Comparison of ENCODE assay signal across 1 cellular context in genomic region chr19:39480337-39481228, GRCh38.
A peak's percentile ranks its signal among the peaks of the same experiment; 100 is the strongest.
TF ChIP-seq lines count a peak whose summit lies in the region.

TIMM50 (plus strand) TSS chr19:39480838; CDS start chr19:39480854, 16 bp downstream.

TF ChIP-seq in HepG2, 621 proteins besides CTCF, POLR2A, EP300 and RAD21 (continued from another document and continues in another):
- TF ChIP-seq ZNF784 (CRISPR knock-in tag; IDR thresholded peaks at IDR 0.05; ENCODE audit: borderline replicate concordance) (peak; percentile 44; the same call in 1 of the 2 replicates), ADNP (CRISPR knock-in tag; IDR thresholded peaks at IDR 0.05) (no peak), ZNF777 (CRISPR knock-in tag; IDR thresholded peaks at IDR 0.05) (no peak; the same call in 1 of the 2 replicates), SNRNP70 (IDR thresholded peaks at IDR 0.05; ENCODE audit: low read depth, low read length) (no peak), ZNF772 (CRISPR knock-in tag; IDR thresholded peaks at IDR 0.05) (0 out of 2 replicates have a peak, but pooled peaks have one; percentile 69), ZFP62 (CRISPR knock-in tag; IDR thresholded peaks at IDR 0.05) (no peak), CCDC6 (CRISPR knock-in tag; IDR thresholded peaks at IDR 0.05) (peak; percentile 68; the same call in 1 of the 2 replicates), ZNF83 (CRISPR knock-in tag; IDR thresholded peaks at IDR 0.05; ENCODE audit: borderline replicate concordance) (no peak), SALL2 (CRISPR knock-in tag; IDR thresholded peaks at IDR 0.05) (peak; percentile 76; the same call in 1 of the 2 replicates), ZNF543 (CRISPR knock-in tag; IDR thresholded peaks at IDR 0.05) (no peak; the same call in 1 of the 2 replicates), HNRNPH1 (optimal IDR thresholded peaks at IDR 0.05; ENCODE audit: low read depth, low read length) (no peak), NFATC3 (CRISPR knock-in tag; IDR thresholded peaks at IDR 0.05) (no peak), TCF12 (IDR thresholded peaks at IDR 0.05) (no peak), TCF12 (CRISPR knock-in tag; IDR thresholded peaks at IDR 0.05) (no peak), ZNF468 (CRISPR knock-in tag; IDR thresholded peaks at IDR 0.05) (no peak), EEA1 (CRISPR knock-in tag; IDR thresholded peaks at IDR 0.05; ENCODE audit: borderline replicate concordance) (no peak), ZNF30 (CRISPR knock-in tag; IDR thresholded peaks at IDR 0.05) (peak; percentile 77; the same call in 1 of the 2 replicates), ZIK1 (CRISPR knock-in tag; IDR thresholded peaks at IDR 0.05; ENCODE audit: borderline replicate concordance, low read depth) (0 out of 2 replicates have a peak, but pooled peaks have one; percentile 7), JUNB (CRISPR knock-in tag; IDR thresholded peaks at IDR 0.05; ENCODE audit: borderline replicate concordance) (no peak), ZNF780A (CRISPR knock-in tag; IDR thresholded peaks at IDR 0.05) (no peak), ARID5B (CRISPR knock-in tag; IDR thresholded peaks at IDR 0.05) (peak; percentile 32; the same call in 1 of the 2 replicates), GABPA (IDR thresholded peaks at IDR 0.05; ENCODE audit: low read depth, low read length) (no peak), GABPA (CRISPR knock-in tag; IDR thresholded peaks at IDR 0.05; ENCODE audit: low read depth) (peak; percentile 67), ZBTB7B (CRISPR knock-in tag; IDR thresholded peaks at IDR 0.05) (0 out of 2 replicates have a peak, but pooled peaks have one; percentile 50), SRSF1 (optimal IDR thresholded peaks at IDR 0.05; ENCODE audit: low read depth, low read length) (peak; percentile 17), ZNF7 (CRISPR knock-in tag; IDR thresholded peaks at IDR 0.05) (no peak), SP1 (IDR thresholded peaks at IDR 0.05) (0 out of 2 replicates have a peak, but pooled peaks have one; percentile 27), SP1 (CRISPR knock-in tag; IDR thresholded peaks at IDR 0.05) (peak; percentile 100), HOXA7 (CRISPR knock-in tag; IDR thresholded peaks at IDR 0.05) (no peak), ZNF775 (CRISPR knock-in tag; IDR thresholded peaks at IDR 0.05; ENCODE audit: borderline replicate concordance) (no peak; the same call in 1 of the 2 replicates), ESRRA (CRISPR knock-in tag; IDR thresholded peaks at IDR 0.05; ENCODE audit: low read depth) (peak; percentile 88), HES4 (CRISPR knock-in tag; IDR thresholded peaks at IDR 0.05; ENCODE audit: borderline replicate concordance) (no peak), ATRX (CRISPR knock-in tag; IDR thresholded peaks at IDR 0.05; ENCODE audit: borderline replicate concordance) (no peak), GFI1 (CRISPR knock-in tag; IDR thresholded peaks at IDR 0.05; ENCODE audit: borderline replicate concordance) (peak; percentile 34; the same call in 1 of the 2 replicates), HIVEP1 (CRISPR knock-in tag; IDR thresholded peaks at IDR 0.05) (no peak), FOXM1 (CRISPR knock-in tag; IDR thresholded peaks at IDR 0.05) (no peak), ZNF292 (CRISPR knock-in tag; IDR thresholded peaks at IDR 0.05; ENCODE audit: borderline replicate concordance, low read depth) (no peak), ZNF891 (CRISPR knock-in tag; IDR thresholded peaks at IDR 0.05) (peak; percentile 95), NFYB (CRISPR knock-in tag; IDR thresholded peaks at IDR 0.05) (peak; percentile 96), ZNF879 (CRISPR knock-in tag; IDR thresholded peaks at IDR 0.05) (peak; percentile 89; the same call in 1 of the 2 replicates), NR2F6 (IDR thresholded peaks at IDR 0.05) (peak; percentile 34; the same call in 1 of the 2 replicates), NR2F6 (CRISPR knock-in tag; IDR thresholded peaks at IDR 0.05) (peak; percentile 81), SKI (IDR thresholded peaks at IDR 0.05; ENCODE audit: partially characterized antibody) (peak; percentile 22), TAF1 (CRISPR knock-in tag; IDR thresholded peaks at IDR 0.05) (peak; percentile 98), CAMTA2 (CRISPR knock-in tag; IDR thresholded peaks at IDR 0.05; ENCODE audit: borderline replicate concordance) (no peak), ZNF841 (CRISPR knock-in tag; IDR thresholded peaks at IDR 0.05; ENCODE audit: borderline replicate concordance) (no peak), ISL2 (CRISPR knock-in tag; IDR thresholded peaks at IDR 0.05) (no peak), ZSCAN9 (CRISPR knock-in tag; IDR thresholded peaks at IDR 0.05; ENCODE audit: borderline replicate concordance) (peak; percentile 69; the same call in 1 of the 2 replicates), NCOR1 (IDR thresholded peaks at IDR 0.05; ENCODE audit: borderline replicate concordance, low read length) (peak; percentile 26; the same call in 1 of the 2 replicates), ZNF605 (CRISPR knock-in tag; IDR thresholded peaks at IDR 0.05) (peak; percentile 92), MEIS1 (CRISPR knock-in tag; IDR thresholded peaks at IDR 0.05; ENCODE audit: borderline replicate concordance) (no peak; the same call in 1 of the 2 replicates), MXD4 (CRISPR knock-in tag; IDR thresholded peaks at IDR 0.05) (peak; percentile 96), PPARG (CRISPR knock-in tag; conservative IDR thresholded peaks at IDR 0.05) (no peak), SNAPC2 (CRISPR knock-in tag; IDR thresholded peaks at IDR 0.05) (peak; percentile 88; the same call in 1 of the 2 replicates), ONECUT2 (CRISPR knock-in tag; IDR thresholded peaks at IDR 0.05) (no peak), EED (CRISPR knock-in tag; IDR thresholded peaks at IDR 0.05) (no peak), ZNF792 (CRISPR knock-in tag; IDR thresholded peaks at IDR 0.05) (peak; percentile 83; the same call in 1 of the 2 replicates), IRF2 (CRISPR knock-in tag; IDR thresholded peaks at IDR 0.05) (peak; percentile 90), MTF1 (CRISPR knock-in tag; IDR thresholded peaks at IDR 0.05) (no peak), PATZ1 (CRISPR knock-in tag; IDR thresholded peaks at IDR 0.05) (peak; percentile 86), KLF13 (CRISPR knock-in tag; IDR thresholded peaks at IDR 0.05) (no peak), ZBTB43 (CRISPR knock-in tag; conservative IDR thresholded peaks at IDR 0.05) (no peak), YY1 (IDR thresholded peaks at IDR 0.05; ENCODE audit: insufficient read depth, insufficient replicate concordance, low read depth, low read length) (peak; percentile 99), LCORL (IDR thresholded peaks at IDR 0.05) (no peak), LCORL (CRISPR knock-in tag; IDR thresholded peaks at IDR 0.05) (peak; percentile 84), YEATS4 (CRISPR knock-in tag; IDR thresholded peaks at IDR 0.05; ENCODE audit: borderline replicate concordance) (peak; percentile 93)
- TF ChIP-seq, protein P1, sequence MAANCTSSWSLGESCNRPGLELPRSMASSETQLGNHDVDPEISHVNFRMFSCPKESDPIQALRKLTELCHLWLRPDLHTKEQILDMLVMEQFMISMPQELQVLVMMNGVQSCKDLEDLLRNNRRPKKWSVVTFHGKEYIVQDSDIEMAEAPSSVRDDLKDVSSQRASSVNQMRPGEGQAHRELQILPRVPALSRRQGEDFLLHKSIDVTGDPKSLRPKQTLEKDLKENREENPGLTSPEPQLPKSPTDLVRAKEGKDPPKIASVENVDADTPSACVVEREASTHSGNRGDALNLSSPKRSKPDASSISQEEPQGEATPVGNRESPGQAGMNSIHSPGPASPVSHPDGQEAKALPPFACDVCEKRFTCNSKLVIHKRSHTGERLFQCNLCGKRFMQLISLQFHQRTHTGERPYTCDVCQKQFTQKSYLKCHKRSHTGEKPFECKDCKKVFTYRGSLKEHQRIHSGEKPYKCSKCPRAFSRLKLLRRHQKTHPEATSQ (CRISPR knock-in tag; IDR thresholded peaks at IDR 0.05; ENCODE audit: borderline replicate concordance), result peak; percentile 22; the same call in 1 of the 2 replicates
- TF ChIP-seq, protein P2, sequence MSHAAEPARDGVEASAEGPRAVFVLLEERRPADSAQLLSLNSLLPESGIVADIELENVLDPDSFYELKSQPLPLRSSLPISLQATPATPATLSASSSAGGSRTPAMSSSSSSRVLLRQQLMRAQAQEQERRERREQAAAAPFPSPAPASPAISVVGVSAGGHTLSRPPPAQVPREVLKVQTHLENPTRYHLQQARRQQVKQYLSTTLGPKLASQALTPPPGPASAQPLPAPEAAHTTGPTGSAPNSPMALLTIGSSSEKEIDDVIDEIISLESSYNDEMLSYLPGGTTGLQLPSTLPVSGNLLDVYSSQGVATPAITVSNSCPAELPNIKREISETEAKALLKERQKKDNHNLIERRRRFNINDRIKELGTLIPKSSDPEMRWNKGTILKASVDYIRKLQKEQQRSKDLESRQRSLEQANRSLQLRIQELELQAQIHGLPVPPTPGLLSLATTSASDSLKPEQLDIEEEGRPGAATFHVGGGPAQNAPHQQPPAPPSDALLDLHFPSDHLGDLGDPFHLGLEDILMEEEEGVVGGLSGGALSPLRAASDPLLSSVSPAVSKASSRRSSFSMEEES (CRISPR knock-in tag; IDR thresholded peaks at IDR 0.05), result peak; percentile 51; the same call in 1 of the 2 replicates
- TF ChIP-seq, protein P3, sequence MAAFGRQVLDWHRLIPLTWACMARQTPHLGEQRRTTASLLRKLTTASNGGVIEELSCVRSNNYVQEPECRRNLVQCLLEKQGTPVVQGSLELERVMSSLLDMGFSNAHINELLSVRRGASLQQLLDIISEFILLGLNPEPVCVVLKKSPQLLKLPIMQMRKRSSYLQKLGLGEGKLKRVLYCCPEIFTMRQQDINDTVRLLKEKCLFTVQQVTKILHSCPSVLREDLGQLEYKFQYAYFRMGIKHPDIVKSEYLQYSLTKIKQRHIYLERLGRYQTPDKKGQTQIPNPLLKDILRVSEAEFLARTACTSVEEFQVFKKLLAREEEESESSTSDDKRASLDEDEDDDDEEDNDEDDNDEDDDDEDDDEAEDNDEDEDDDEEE (CRISPR knock-in tag; IDR thresholded peaks at IDR 0.05), result no peak
